12 cellular contexts compared by ENCODE assay signal in the genomic region with DNA sequence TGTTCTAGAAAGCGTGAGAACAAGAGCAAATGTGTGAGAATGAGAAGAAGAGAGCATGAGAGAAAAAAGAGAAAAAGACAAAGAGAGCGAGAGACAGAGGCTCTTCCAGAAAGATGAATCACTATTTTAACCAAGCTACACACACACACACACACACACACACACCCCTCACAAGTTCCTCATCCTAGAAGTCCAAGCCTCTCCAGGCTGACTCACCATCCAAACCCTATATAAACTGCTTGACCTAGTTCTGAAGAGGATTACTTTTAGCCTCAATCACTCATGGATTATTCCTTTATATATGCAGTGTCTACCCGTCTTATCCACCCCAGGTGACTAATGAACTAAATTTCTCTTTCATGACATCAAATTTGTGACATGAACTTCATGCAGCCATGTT. TPM values are rescaled to one million over a fixed set of nuclear protein-coding genes. Genes with fewer than 3 reads are reported as not detected.
DNase-seq lines count a peak whose midpoint lies in the region; ATAC-seq and TF ChIP-seq lines count a peak whose summit lies in the region.
"Had no signal": no experiment of that assay in that cellular context is flagged by ENCODE, and none has a peak within 500 bp of the region (broad histone marks: within the 10 kb centered on the region; RNA-seq: fewer than 3 reads in every experiment).

No MANE protein-coding gene starts in this region.

- H3K36me3 ChIP-seq in brain microvascular endothelial cell (replicated peaks) (no peaks in the 10 kb centered on the region), lower lobe of right lung (no peaks in the 10 kb centered on the region)

- intact Hi-C loops in lower lobe of right lung (cut with DNase I) (loop anchor here (10.0 kb wide), 1 partner anchor 218 kb away; no protein-coding TSS in a partner anchor), Right ventricle myocardium superior (cut with DNase I) (loop anchor here (2.0 kb wide), 1 partner anchor 216 kb away; no protein-coding TSS in a partner anchor)

- H3K27me3 ChIP-seq in brain microvascular endothelial cell (replicated peaks) (no peaks in the 10 kb centered on the region), lower lobe of right lung (ENCODE audit: low read depth) (no peaks in the 10 kb centered on the region)

- H3K4me1 ChIP-seq in lower lobe of right lung = no peaks in the 10 kb centered on the region

- ATAC-seq in lower lobe of right lung (peak; percentile 67 to 71), Right ventricle myocardium superior (ENCODE audit: poor library complexity) (no peak)

- H3K27ac ChIP-seq in brain microvascular endothelial cell (no peak overlapping the region), lower lobe of right lung (no peak overlapping the region)

- peak; percentile 60 for DNase-seq in CD1c-positive myeloid dendritic cell (ENCODE audit: extremely low spot score)
- peak; percentile 88 for DNase-seq in M059J (ENCODE audit: low read depth)
- DNase-seq in brain microvascular endothelial cell = peak; percentile 92
- no peak for DNase-seq in lower lobe of right lung
- no peak for DNase-seq in Right ventricle myocardium superior
- no peak for DNase-seq in SW480 (ENCODE audit: low spot score)
- DNase-seq in mesothelial cell of epicardium (ENCODE audit: low spot score in 2 of 2, unreplicated experiment in 2 of 2) = no peak
- DNase-seq in ACHN = no peak
- DNase-seq: MM.1S; stimulated activated CD4-positive, alpha-beta T cell treated with anti-CD3 and anti-CD28 coated beads, Interleukin-4, amount 100 ng/mL, for 1 hour had no signal

- in situ Hi-C loops in brain microvascular endothelial cell (cut with HindIII; ENCODE audit: low pct_ligation_motif_present, low sequenced_read_pairs) = no loop called here
- in situ Hi-C loops in ACHN (cut with HindIII; ENCODE audit: low pct_ligation_motif_present, low pct_unique_long_range_greater_than_20kb, low sequenced_read_pairs) = no loop called here

- H3K4me3 ChIP-seq in brain microvascular endothelial cell (ENCODE audit: low read depth, low read length) (no peak overlapping the region), lower lobe of right lung (no peak overlapping the region)

- H3K9me3 ChIP-seq in lower lobe of right lung = no peaks in the 10 kb centered on the region

- no peak overlapping the region for H3K4me3 Mint-ChIP-seq in mesothelial cell of epicardium
- H3K4me3 Mint-ChIP-seq: activated T-helper 1 cell treated with anti-CD3 and anti-CD28 coated beads, Interleukin-12 subunit alpha, Interleukin-12 subunit beta, Interleukin-2, Interleukin-4 antibody, amounts not matched to agents 30 ng/mL and 10 ng/mL and 1 ng/mL, durations not matched to agents 14 hours and 24 hours and 36 hours; nephron had no signal

- TF ChIP-seq CTCF in brain microvascular endothelial cell (IDR thresholded peaks at IDR 0.05; ENCODE audit: low read depth, low read length, missing control alignments) (no peak), lower lobe of right lung (IDR thresholded peaks at IDR 0.05) (no peak), mesothelial cell of epicardium (IDR thresholded peaks at IDR 0.05; ENCODE audit: unreplicated experiment) (no peak)

- H3K4me1 Mint-ChIP-seq in mesothelial cell of epicardium = no peaks in the 10 kb centered on the region
- H3K4me1 Mint-ChIP-seq: nephron had no signal

- peaks cover 5% of the 10 kb centered on the region for H3K9me3 Mint-ChIP-seq in mesothelial cell of epicardium
- H3K9me3 Mint-ChIP-seq: activated T-helper 1 cell treated with anti-CD3 and anti-CD28 coated beads, Interleukin-12 subunit alpha, Interleukin-12 subunit beta, Interleukin-2, Interleukin-4 antibody, amounts not matched to agents 30 ng/mL and 10 ng/mL and 1 ng/mL, durations not matched to agents 14 hours and 24 hours and 36 hours; nephron had no signal

- no peaks in the 10 kb centered on the region for H3K36me3 Mint-ChIP-seq in mesothelial cell of epicardium

- no peaks in the 10 kb centered on the region for H3K27me3 Mint-ChIP-seq in mesothelial cell of epicardium (ENCODE audit: low read depth)

- no peak overlapping the region for H3K27ac Mint-ChIP-seq in mesothelial cell of epicardium
- H3K27ac Mint-ChIP-seq: activated T-helper 1 cell treated with anti-CD3 and anti-CD28 coated beads, Interleukin-12 subunit alpha, Interleukin-12 subunit beta, Interleukin-2, Interleukin-4 antibody, amounts not matched to agents 30 ng/mL and 10 ng/mL and 1 ng/mL, durations not matched to agents 14 hours and 24 hours and 36 hours; nephron had no signal

RNA-seq across cellular contexts. Expression of gene C9orf57, which starts 37.6 kb away (rescaled TPM):
- 0.15 TPM in 1 of 2 replicates, not detected in the other for total RNA-seq in M059J (2014; rRNA removed; shearing (Covaris generic))
- total RNA-seq in lower lobe of right lung = not detected
- not detected for total RNA-seq in Right ventricle myocardium superior
- total RNA-seq in mesothelial cell of epicardium = not detected in 3 replicates
- total RNA-seq: activated T-helper 1 cell treated with anti-CD3 and anti-CD28 coated beads, Interleukin-12 subunit alpha, Interleukin-12 subunit beta, Interleukin-2, Interleukin-4 antibody, amounts not matched to agents 30 ng/mL and 10 ng/mL and 1 ng/mL, durations not matched to agents 14 hours and 24 hours and 36 hours had no signal

Comparison
In these comparisons a context has a peak if more than half of its experiments do, and no peak if none do; other contexts are left out.
1. DNase-seq: peak in CD1c-positive myeloid dendritic cell (single experiment), M059J (single experiment) and brain microvascular endothelial cell (single experiment); none in lower lobe of right lung (single experiment), Right ventricle myocardium superior (single experiment), SW480 (single experiment), mesothelial cell of epicardium (0 of 2) and ACHN (single experiment).